ENCODE assay signal across 20 cellular contexts in genomic region chr2:25337891-25338290, GRCh38. TPM values are rescaled to one million over a fixed set of nuclear protein-coding genes. Genes with fewer than 3 reads are reported as not detected.
DNase-seq lines count a peak whose midpoint lies in the region; ATAC-seq and TF ChIP-seq lines count a peak whose summit lies in the region.
"Had no signal": no experiment of that assay in that cellular context is flagged by ENCODE, and none has a peak within 500 bp of the region (broad histone marks: within the 10 kb centered on the region; RNA-seq: fewer than 3 reads in every experiment).

No MANE protein-coding gene starts in this region.

- peaks cover 13 to 75% (median 38%) of the 10 kb centered on the region in 4 donors for H3K4me1 Mint-ChIP-seq in CD4-positive, CD25-positive, alpha-beta regulatory T cell
- peaks cover 61% of the 10 kb centered on the region for H3K4me1 Mint-ChIP-seq in activated naive CD8-positive, alpha-beta T cell (ENCODE audit: low read depth)
- peaks cover 42 to 72% (median 64%) of the 10 kb centered on the region in 4 donors for H3K4me1 Mint-ChIP-seq in naive thymus-derived CD8-positive, alpha-beta T cell

- peaks cover 42% of the 10 kb centered on the region for H3K79me1 ChIP-seq in mesenchymal stem cell (replicated peaks; ENCODE audit: low read length, poor library complexity, severe bottlenecking)

- no peak overlapping the region for H2AFZ ChIP-seq in mesenchymal stem cell (ENCODE audit: low read depth, low read length)
- H2AFZ ChIP-seq in Karpas-422 (ENCODE audit: low read length): no peak overlapping the region
- H2AFZ ChIP-seq: parathyroid adenoma had no signal

- WGBS in mesenchymal stem cell: 92% methylated on average over 6 of the region's 7 CpGs
- WGBS in upper lobe of left lung, 2 donors: 80 to 85% methylated on average over 5 to 7 of the region's 7 CpGs

- peak overlapping the region; percentile 72 to 93 (median 88) for H3K4me3 Mint-ChIP-seq in CD4-positive, CD25-positive, alpha-beta regulatory T cell
- peak overlapping the region; percentile 41 for H3K4me3 Mint-ChIP-seq in activated naive CD8-positive, alpha-beta T cell
- H3K4me3 Mint-ChIP-seq in naive thymus-derived CD8-positive, alpha-beta T cell: peak overlapping the region; percentile 4 to 80 (median 70)

- peak overlapping the region; percentile 90 to 96 (median 94) for H3K27ac Mint-ChIP-seq in CD4-positive, CD25-positive, alpha-beta regulatory T cell
- H3K27ac Mint-ChIP-seq in activated naive CD8-positive, alpha-beta T cell: peak overlapping the region; percentile 91
- H3K27ac Mint-ChIP-seq in naive thymus-derived CD8-positive, alpha-beta T cell: peak overlapping the region; percentile 81 to 99 (median 92)

- H3K18ac ChIP-seq in mesenchymal stem cell (ENCODE audit: low read depth in 1 of 2, low read length in 2 of 2): no peak overlapping the region

- H3K9ac ChIP-seq in BLaER1 (no peak overlapping the region), mesenchymal stem cell (ENCODE audit: low read length) (no peak overlapping the region), Karpas-422 (ENCODE audit: low read length) (no peak overlapping the region)
- H3K9ac ChIP-seq: parathyroid adenoma had no signal

- no peak overlapping the region for H4K91ac ChIP-seq in mesenchymal stem cell (ENCODE audit: low read length)

- H3K4me2 ChIP-seq in BLaER1 (peak overlapping the region; percentile 91), mesenchymal stem cell (ENCODE audit: low read length, poor library complexity, severe bottlenecking) (no peak overlapping the region), Karpas-422 (ENCODE audit: low read depth, low read length, poor library complexity, severe bottlenecking) (no peak overlapping the region)
- H3K4me2 ChIP-seq: smooth muscle cell had no signal

- H2BK12ac ChIP-seq in mesenchymal stem cell (ENCODE audit: low read length in 2 of 2): no peak overlapping the region

- H3K4me3 ChIP-seq in BLaER1 (no peak overlapping the region), vagina (no peak overlapping the region), mesenchymal stem cell (ENCODE audit: insufficient read depth in 1 of 2, low read depth in 1 of 2, low read length in 2 of 2) (no peak overlapping the region), upper lobe of left lung (no peak overlapping the region), Karpas-422 (ENCODE audit: low read length) (no peak overlapping the region)
- H3K4me3 ChIP-seq in CD4-positive, CD25-positive, alpha-beta regulatory T cell (ENCODE audit: low read depth, low read length): peak overlapping the region; percentile 7
- H3K4me3 ChIP-seq: ascending aorta, smooth muscle cell, transverse colon had no signal

- H3K4me1 ChIP-seq in BLaER1: peaks cover 81% of the 10 kb centered on the region
- peaks cover 81% of the 10 kb centered on the region for H3K4me1 ChIP-seq in CD4-positive, CD25-positive, alpha-beta regulatory T cell (ENCODE audit: control insufficient read depth, insufficient read depth, low read length, poor library complexity, severe bottlenecking)
- peaks cover 65% of the 10 kb centered on the region for H3K4me1 ChIP-seq in vagina
- peaks cover 26% of the 10 kb centered on the region for H3K4me1 ChIP-seq in mesenchymal stem cell (ENCODE audit: control insufficient read depth, insufficient read depth, low read depth, low read length)
- H3K4me1 ChIP-seq in upper lobe of left lung: peaks cover 16 to 56% (median 22%) of the 10 kb centered on the region in 4 donors
- H3K4me1 ChIP-seq in Karpas-422 (ENCODE audit: low read length): peaks cover 14% of the 10 kb centered on the region
- H3K4me1 ChIP-seq: parathyroid adenoma had no signal

- H3K27ac ChIP-seq in BLaER1 (no peak overlapping the region), vagina (no peak overlapping the region), mesenchymal stem cell (ENCODE audit: low read length, poor library complexity, severe bottlenecking) (no peak overlapping the region), upper lobe of left lung (no peak overlapping the region), Karpas-422 (ENCODE audit: low read length) (no peak overlapping the region)
- peak overlapping the region; percentile 73 for H3K27ac ChIP-seq in CD4-positive, CD25-positive, alpha-beta regulatory T cell (ENCODE audit: insufficient read depth, low read length, poor library complexity, severe bottlenecking)
- H3K27ac ChIP-seq: parathyroid adenoma had no signal

- intact Hi-C loops in vagina (cut with DNase I): no loop called here

- no peak for TF ChIP-seq POLR2A in vagina (IDR thresholded peaks at IDR 0.05)
- TF ChIP-seq POLR2A in upper lobe of left lung (IDR thresholded peaks at IDR 0.05): no peak

- H3K4ac ChIP-seq in mesenchymal stem cell (ENCODE audit: low read depth in 1 of 2, low read length in 2 of 2): no peak overlapping the region

- H3K36me3 Mint-ChIP-seq in CD4-positive, CD25-positive, alpha-beta regulatory T cell: no peaks in the 10 kb centered on the region
- H3K36me3 Mint-ChIP-seq in activated naive CD8-positive, alpha-beta T cell: no peaks in the 10 kb centered on the region
- peaks cover 0 to under 1% (median 0%) of the 10 kb centered on the region in 3 donors for H3K36me3 Mint-ChIP-seq in naive thymus-derived CD8-positive, alpha-beta T cell

- H3K36me3 ChIP-seq in BLaER1 (0 out of 2 replicates have a peak, but pooled peaks cover 10% of the 10 kb centered on the region), vagina (no peaks in the 10 kb centered on the region), mesenchymal stem cell (ENCODE audit: control insufficient read depth in 1 of 2, insufficient read depth in 2 of 2, low read depth in 1 of 2, low read length in 2 of 2) (peaks cover 0 to 15% of the 10 kb centered on the region in 2 experiments), upper lobe of left lung (no peaks in the 10 kb centered on the region), Karpas-422 (ENCODE audit: insufficient read depth, low read length) (no peaks in the 10 kb centered on the region)
- no peaks in the 10 kb centered on the region for H3K36me3 ChIP-seq in CD4-positive, CD25-positive, alpha-beta regulatory T cell (ENCODE audit: control insufficient read depth, insufficient read depth, low read length)
- H3K36me3 ChIP-seq: ascending aorta, transverse colon had no signal

- POLR2A ChIA-PET in naive thymus-derived CD8-positive, alpha-beta T cell (lab: Charles Lee): interaction anchor here (0.6 to 7.9 kb wide), 10 partner anchors 9 to 350 kb away, joined by 3 to 69 read pairs (median 16); no protein-coding TSS in a partner anchor

- no peaks in the 10 kb centered on the region for H3K27me3 Mint-ChIP-seq in CD4-positive, CD25-positive, alpha-beta regulatory T cell
- H3K27me3 Mint-ChIP-seq in activated naive CD8-positive, alpha-beta T cell: no peaks in the 10 kb centered on the region
- H3K27me3 Mint-ChIP-seq in naive thymus-derived CD8-positive, alpha-beta T cell: no peaks in the 10 kb centered on the region

- H3K27me3 ChIP-seq in BLaER1 (no peaks in the 10 kb centered on the region), vagina (no peaks in the 10 kb centered on the region), mesenchymal stem cell (ENCODE audit: control insufficient read depth in 1 of 2, insufficient read depth in 1 of 2, low read length in 2 of 2) (no peaks in the 10 kb centered on the region), upper lobe of left lung (no peaks in the 10 kb centered on the region), Karpas-422 (ENCODE audit: low read length) (no peaks in the 10 kb centered on the region)
- H3K27me3 ChIP-seq in CD4-positive, CD25-positive, alpha-beta regulatory T cell (ENCODE audit: control insufficient read depth, insufficient read depth, low read length): no peaks in the 10 kb centered on the region
- H3K27me3 ChIP-seq: ascending aorta, transverse colon had no signal

- no peak for TF ChIP-seq EP300 in upper lobe of left lung (IDR thresholded peaks at IDR 0.05)

- H4K20me1 ChIP-seq in BLaER1: peaks cover 74% of the 10 kb centered on the region
- H4K20me1 ChIP-seq in Karpas-422 (ENCODE audit: insufficient read depth, low read depth, low read length): peaks cover 16% of the 10 kb centered on the region; the same call in 1 of the 2 replicates

- H3K9me2 ChIP-seq in Karpas-422 (replicated peaks; ENCODE audit: insufficient read depth, low read length): no peaks in the 10 kb centered on the region

- ATAC-seq in CD4-positive, CD25-positive, alpha-beta regulatory T cell (ENCODE audit: low read depth in 2 of 2): no peak
- ATAC-seq in naive thymus-derived CD8-positive, alpha-beta T cell: no peak
- no peak for ATAC-seq in upper lobe of left lung (ENCODE audit: low FRiP score in 2 of 2)

- no peak for TF ChIP-seq CTCF in vagina (IDR thresholded peaks at IDR 0.05)
- no peak for TF ChIP-seq CTCF in upper lobe of left lung (IDR thresholded peaks at IDR 0.05)

- H3K9me3 ChIP-seq in BLaER1: no peaks in the 10 kb centered on the region
- no peaks in the 10 kb centered on the region for H3K9me3 ChIP-seq in CD4-positive, CD25-positive, alpha-beta regulatory T cell (ENCODE audit: control insufficient read depth in 2 of 2, low read length in 2 of 2)
- no peaks in the 10 kb centered on the region for H3K9me3 ChIP-seq in vagina
- no peaks in the 10 kb centered on the region for H3K9me3 ChIP-seq in mesenchymal stem cell (ENCODE audit: control insufficient read depth, low read length)
- H3K9me3 ChIP-seq in upper lobe of left lung: no peaks in the 10 kb centered on the region
- H3K9me3 ChIP-seq in Karpas-422 (ENCODE audit: low read length): no peaks in the 10 kb centered on the region
- H3K9me3 ChIP-seq: ascending aorta, transverse colon had no signal

- H2BK15ac ChIP-seq in mesenchymal stem cell (ENCODE audit: low read depth, poor library complexity, severe bottlenecking): no peak overlapping the region

- H4K8ac ChIP-seq in mesenchymal stem cell (ENCODE audit: low read length): no peak overlapping the region

- no peak overlapping the region for H3K23ac ChIP-seq in mesenchymal stem cell (ENCODE audit: low read length in 2 of 2)

- no peak overlapping the region for H2AK5ac ChIP-seq in mesenchymal stem cell (ENCODE audit: low read length, severe bottlenecking)

- no peak overlapping the region for H2BK5ac ChIP-seq in mesenchymal stem cell (ENCODE audit: low read depth, low read length, poor library complexity, severe bottlenecking)

- H3K79me2 ChIP-seq in Karpas-422 (ENCODE audit: low read length): no peaks in the 10 kb centered on the region
- H3K79me2 ChIP-seq: parathyroid adenoma had no signal

- H3K9me3 Mint-ChIP-seq in CD4-positive, CD25-positive, alpha-beta regulatory T cell: no peaks in the 10 kb centered on the region
- no peaks in the 10 kb centered on the region for H3K9me3 Mint-ChIP-seq in activated naive CD8-positive, alpha-beta T cell (ENCODE audit: low read depth)
- no peaks in the 10 kb centered on the region for H3K9me3 Mint-ChIP-seq in naive thymus-derived CD8-positive, alpha-beta T cell

- H3K14ac ChIP-seq in mesenchymal stem cell (ENCODE audit: low read length in 2 of 2): no peak overlapping the region

- DNase-seq in CD4-positive, CD25-positive, alpha-beta regulatory T cell: no peak
- DNase-seq in naive thymus-derived CD8-positive, alpha-beta T cell: no peak
- DNase-seq in vagina (ENCODE audit: extremely low spot score in 2 of 2) (no peak), mesenchymal stem cell (no peak), upper lobe of left lung (no peak), Karpas-422 (no peak)
- DNase-seq: activated CD4-positive, CD25-positive, alpha-beta regulatory T cell treated with anti-CD3 and anti-CD28 coated beads, Interleukin-2, amount 50 U/mL, for 72 hours; AML-193; foreskin fibroblast; MV-4-11; NCI-H2029; NCI-H446 treated with DMSO at 0.1 percent for 48 hours; SHP77; T1000; transverse colon had no signal

- H2BK120ac ChIP-seq in mesenchymal stem cell (ENCODE audit: low read depth, low read length): no peak overlapping the region

RNA-seq across cellular contexts. Expression of gene DNMT3A, which starts 3.8 kb away (rescaled TPM):
- 81.0 TPM for total RNA-seq in CD4-positive, CD25-positive, alpha-beta regulatory T cell
- polyA plus RNA-seq in CD4-positive, CD25-positive, alpha-beta regulatory T cell: 10 to 100 TPM in 3 of 4 donors, 1 to 10 TPM in 1; 8.1 to 14.4 (median 11.9) TPM
- total RNA-seq in naive thymus-derived CD8-positive, alpha-beta T cell: 100 to 1,000 TPM; 121 to 122 TPM
- polyA plus RNA-seq in naive thymus-derived CD8-positive, alpha-beta T cell: 10 to 100 TPM; 17.9 to 31.2 (median 27.2) TPM
- total RNA-seq in vagina (28.0 TPM), upper lobe of left lung (10 to 100 TPM in 5 of 6 donors, 1 to 10 TPM in 1; 7.8 to 49.2 (median 30.4) TPM)
- polyA plus RNA-seq in mesenchymal stem cell (2013, experiment 1 of 2): 10.8 TPM
- polyA plus RNA-seq in mesenchymal stem cell (2013, experiment 2 of 2): 10.1 TPM
- total RNA-seq in Karpas-422 (2014; rRNA removed; shearing (Covaris generic); ENCODE audit: low replicate concordance): 0.97 and 1.6 TPM in 2 replicates
